23 cellular contexts compared by ENCODE assay signal in the genomic region with DNA sequence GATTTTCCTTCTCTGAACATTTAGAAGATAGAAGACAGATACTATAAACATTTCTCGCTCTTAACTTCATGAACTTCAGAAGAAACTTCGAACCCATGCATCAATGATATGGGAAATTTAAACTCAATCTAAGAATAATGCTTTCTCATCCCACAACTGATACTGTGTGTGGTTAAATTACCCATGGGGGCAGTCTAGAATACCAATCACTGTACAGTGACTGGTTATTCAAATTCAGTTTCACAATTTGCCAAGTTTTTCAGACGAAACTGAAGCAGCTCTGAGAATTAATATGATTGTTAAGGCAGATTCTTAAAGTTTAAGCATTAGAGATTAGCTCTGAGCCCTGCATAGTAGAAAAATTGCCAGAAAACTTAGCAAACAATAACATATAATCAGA.
"Had no signal": no experiment of that assay in that cellular context is flagged by ENCODE, and none has a peak within 500 bp of the region (broad histone marks: within the 10 kb centered on the region; RNA-seq: fewer than 3 reads in every experiment).

No MANE protein-coding gene starts in this region.

- H3K4me1 ChIP-seq: SJCRH30 had no signal

- H3K4me3 ChIP-seq: MG63, SJCRH30 had no signal

- H3K27ac ChIP-seq: RWPE1, SJCRH30 had no signal

- H3K27me3 ChIP-seq: MG63, SJCRH30 had no signal

- H3K27ac Mint-ChIP-seq: T-helper 17 cell had no signal

- DNase-seq: Karpas-422; KBM-7; MG63; NCI-H1092 treated with DMSO at 0.1 percent for 48 hours; NCI-H1694; NCI-H187 treated with DMSO at 0.1 percent for 48 hours; NCI-H2029 treated with DMSO at 0.1 percent for 48 hours; NCI-H2107; NCI-H2171; NCI-H226; NCI-H446; NCI-H510A; NCI-H524 treated with DMSO at 0.1 percent for 48 hours; NCI-H774; NK-92 treated with Interleukin-12 subunit alpha and Interleukin-12 subunit beta, amount 100 ng/mL, for 24 hours; PC-3; SHP77; SJCRH30; T-helper 1 cell; T-helper 17 cell had no signal

- H3K9me3 ChIP-seq: MG63, SJCRH30 had no signal

- ATAC-seq: Panc1, PC-3, SK-N-SH treated with all-trans-retinoic acid at 6 μM for 48 hours, T-helper 17 cell had no signal

- H3K36me3 ChIP-seq: MG63, SJCRH30 had no signal
